ENCODE assay signal across 2 cellular contexts in the genomic region with DNA sequence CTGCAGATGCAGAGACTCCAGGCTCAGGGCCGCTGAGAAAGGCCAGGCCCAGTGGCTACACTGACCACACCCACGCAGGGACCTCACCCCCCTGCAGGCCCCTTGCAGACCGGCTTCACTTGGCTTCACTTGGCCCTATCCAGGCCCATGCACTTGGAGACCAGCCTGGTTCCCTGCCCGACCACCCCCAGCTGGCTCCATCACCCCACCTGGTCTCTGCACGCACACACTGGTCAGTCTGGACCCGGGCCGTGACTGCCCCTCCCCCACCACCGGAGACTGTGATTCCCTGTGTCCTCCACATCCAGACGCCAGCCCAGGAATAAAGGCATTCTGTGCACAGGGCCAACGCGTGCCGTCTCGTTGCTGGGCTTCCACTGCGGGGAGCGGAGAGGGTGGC.
A peak's percentile ranks its signal among the peaks of the same experiment; 100 is the strongest.
TF ChIP-seq lines count a peak whose summit lies in the region.

No MANE protein-coding gene starts in this region.

TF ChIP-seq in HEK293T, 16 proteins besides CTCF, POLR2A, EP300 and RAD21:
- TF ChIP-seq SP1 (IDR thresholded peaks at IDR 0.05) (no peak), LEF1 (IDR thresholded peaks at IDR 0.05; ENCODE audit: borderline replicate concordance) (no peak), FOXA1 (IDR thresholded peaks at IDR 0.05) (no peak), L3MBTL2 (conservative IDR thresholded peaks at IDR 0.05) (no peak), FOXM1 (IDR thresholded peaks at IDR 0.05; ENCODE audit: borderline replicate concordance) (no peak), FOXK2 (IDR thresholded peaks at IDR 0.05) (no peak), ELF4 (IDR thresholded peaks at IDR 0.05) (no peak), NFRKB (IDR thresholded peaks at IDR 0.05) (no peak), HDGF (IDR thresholded peaks at IDR 0.05; ENCODE audit: borderline replicate concordance) (no peak), ZNF384 (IDR thresholded peaks at IDR 0.05) (no peak), ARNT (IDR thresholded peaks at IDR 0.05) (no peak), TARDBP (IDR thresholded peaks at IDR 0.05) (no peak), CTBP1 (IDR thresholded peaks at IDR 0.05; ENCODE audit: borderline replicate concordance) (no peak)
- TF ChIP-seq, protein P1, sequence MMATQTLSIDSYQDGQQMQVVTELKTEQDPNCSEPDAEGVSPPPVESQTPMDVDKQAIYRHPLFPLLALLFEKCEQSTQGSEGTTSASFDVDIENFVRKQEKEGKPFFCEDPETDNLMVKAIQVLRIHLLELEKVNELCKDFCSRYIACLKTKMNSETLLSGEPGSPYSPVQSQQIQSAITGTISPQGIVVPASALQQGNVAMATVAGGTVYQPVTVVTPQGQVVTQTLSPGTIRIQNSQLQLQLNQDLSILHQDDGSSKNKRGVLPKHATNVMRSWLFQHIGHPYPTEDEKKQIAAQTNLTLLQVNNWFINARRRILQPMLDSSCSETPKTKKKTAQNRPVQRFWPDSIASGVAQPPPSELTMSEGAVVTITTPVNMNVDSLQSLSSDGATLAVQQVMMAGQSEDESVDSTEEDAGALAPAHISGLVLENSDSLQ (IDR thresholded peaks at IDR 0.05): no peak

TF ChIP-seq in K562, 482 proteins besides CTCF, POLR2A, EP300 and RAD21:
- peak; percentile 23; the same call in 1 of the 2 replicates for TF ChIP-seq CHD2 (IDR thresholded peaks at IDR 0.05; ENCODE audit: low read depth, low read length)
- TF ChIP-seq, protein P2, sequence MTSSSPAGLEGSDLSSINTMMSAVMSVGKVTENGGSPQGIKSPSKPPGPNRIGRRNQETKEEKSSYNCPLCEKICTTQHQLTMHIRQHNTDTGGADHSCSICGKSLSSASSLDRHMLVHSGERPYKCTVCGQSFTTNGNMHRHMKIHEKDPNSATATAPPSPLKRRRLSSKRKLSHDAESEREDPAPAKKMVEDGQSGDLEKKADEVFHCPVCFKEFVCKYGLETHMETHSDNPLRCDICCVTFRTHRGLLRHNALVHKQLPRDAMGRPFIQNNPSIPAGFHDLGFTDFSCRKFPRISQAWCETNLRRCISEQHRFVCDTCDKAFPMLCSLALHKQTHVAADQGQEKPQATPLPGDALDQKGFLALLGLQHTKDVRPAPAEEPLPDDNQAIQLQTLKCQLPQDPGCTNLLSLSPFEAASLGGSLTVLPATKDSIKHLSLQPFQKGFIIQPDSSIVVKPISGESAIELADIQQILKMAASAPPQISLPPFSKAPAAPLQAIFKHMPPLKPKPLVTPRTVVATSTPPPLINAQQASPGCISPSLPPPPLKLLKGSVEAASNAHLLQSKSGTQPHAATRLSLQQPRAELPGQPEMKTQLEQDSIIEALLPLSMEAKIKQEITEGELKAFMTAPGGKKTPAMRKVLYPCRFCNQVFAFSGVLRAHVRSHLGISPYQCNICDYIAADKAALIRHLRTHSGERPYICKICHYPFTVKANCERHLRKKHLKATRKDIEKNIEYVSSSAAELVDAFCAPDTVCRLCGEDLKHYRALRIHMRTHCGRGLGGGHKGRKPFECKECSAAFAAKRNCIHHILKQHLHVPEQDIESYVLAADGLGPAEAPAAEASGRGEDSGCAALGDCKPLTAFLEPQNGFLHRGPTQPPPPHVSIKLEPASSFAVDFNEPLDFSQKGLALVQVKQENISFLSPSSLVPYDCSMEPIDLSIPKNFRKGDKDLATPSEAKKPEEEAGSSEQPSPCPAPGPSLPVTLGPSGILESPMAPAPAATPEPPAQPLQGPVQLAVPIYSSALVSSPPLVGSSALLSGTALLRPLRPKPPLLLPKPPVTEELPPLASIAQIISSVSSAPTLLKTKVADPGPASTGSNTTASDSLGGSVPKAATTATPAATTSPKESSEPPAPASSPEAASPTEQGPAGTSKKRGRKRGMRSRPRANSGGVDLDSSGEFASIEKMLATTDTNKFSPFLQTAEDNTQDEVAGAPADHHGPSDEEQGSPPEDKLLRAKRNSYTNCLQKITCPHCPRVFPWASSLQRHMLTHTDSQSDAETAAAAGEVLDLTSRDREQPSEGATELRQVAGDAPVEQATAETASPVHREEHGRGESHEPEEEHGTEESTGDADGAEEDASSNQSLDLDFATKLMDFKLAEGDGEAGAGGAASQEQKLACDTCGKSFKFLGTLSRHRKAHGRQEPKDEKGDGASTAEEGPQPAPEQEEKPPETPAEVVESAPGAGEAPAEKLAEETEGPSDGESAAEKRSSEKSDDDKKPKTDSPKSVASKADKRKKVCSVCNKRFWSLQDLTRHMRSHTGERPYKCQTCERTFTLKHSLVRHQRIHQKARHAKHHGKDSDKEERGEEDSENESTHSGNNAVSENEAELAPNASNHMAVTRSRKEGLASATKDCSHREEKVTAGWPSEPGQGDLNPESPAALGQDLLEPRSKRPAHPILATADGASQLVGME (CRISPR knock-in tag; IDR thresholded peaks at IDR 0.05): no peak
- TF ChIP-seq RBM39 (optimal IDR thresholded peaks at IDR 0.05; ENCODE audit: low read depth, low read length): peak; percentile 41
- TF ChIP-seq, protein P3, sequence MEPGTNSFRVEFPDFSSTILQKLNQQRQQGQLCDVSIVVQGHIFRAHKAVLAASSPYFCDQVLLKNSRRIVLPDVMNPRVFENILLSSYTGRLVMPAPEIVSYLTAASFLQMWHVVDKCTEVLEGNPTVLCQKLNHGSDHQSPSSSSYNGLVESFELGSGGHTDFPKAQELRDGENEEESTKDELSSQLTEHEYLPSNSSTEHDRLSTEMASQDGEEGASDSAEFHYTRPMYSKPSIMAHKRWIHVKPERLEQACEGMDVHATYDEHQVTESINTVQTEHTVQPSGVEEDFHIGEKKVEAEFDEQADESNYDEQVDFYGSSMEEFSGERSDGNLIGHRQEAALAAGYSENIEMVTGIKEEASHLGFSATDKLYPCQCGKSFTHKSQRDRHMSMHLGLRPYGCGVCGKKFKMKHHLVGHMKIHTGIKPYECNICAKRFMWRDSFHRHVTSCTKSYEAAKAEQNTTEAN (CRISPR knock-in tag; IDR thresholded peaks at IDR 0.05): no peak
- TF ChIP-seq MTA2 (IDR thresholded peaks at IDR 0.05; ENCODE audit: low read depth): no peak
- 0 out of 2 replicates have a peak, but pooled peaks have one; percentile 30 for TF ChIP-seq ZBTB1 (CRISPR knock-in tag; IDR thresholded peaks at IDR 0.05; ENCODE audit: borderline replicate concordance, low read depth)
- no peak for TF ChIP-seq ZNF347 (CRISPR knock-in tag; IDR thresholded peaks at IDR 0.05; ENCODE audit: low read depth)
- peak; percentile 57 for TF ChIP-seq EGR1 (conservative IDR thresholded peaks at IDR 0.05)
- no peak for TF ChIP-seq TAF15 (IDR thresholded peaks at IDR 0.05; ENCODE audit: low read depth, low read length)
- peak; percentile 60; the same call in 1 of the 2 replicates for TF ChIP-seq ZBTB7A (IDR thresholded peaks at IDR 0.05; ENCODE audit: borderline replicate concordance, control insufficient read depth, low read depth, low read length)
